In genomic region chr3:13656584-13657301, GRCh38 we compare ENCODE assay signal across 3 cellular contexts.
TF ChIP-seq lines count a peak whose summit lies in the region.

No MANE protein-coding gene starts in this region.

TF ChIP-seq in SK-N-SH treated with all-trans-retinoic acid at 6 μM for 48 hours, 23 proteins besides CTCF, POLR2A, EP300 and RAD21:
- no peak for TF ChIP-seq ARNTL (CRISPR knock-in tag; IDR thresholded peaks at IDR 0.05; ENCODE audit: borderline replicate concordance, low read depth)
- TF ChIP-seq ZNF70 (CRISPR knock-in tag; IDR thresholded peaks at IDR 0.05), result peak; percentile 98
TF ChIP-seq in SK-N-SH treated with all-trans-retinoic acid at 6 μM for 48 hours: peak in this region for 1.

TF ChIP-seq in SK-N-SH, 30 proteins besides CTCF, POLR2A, EP300 and RAD21:
- TF ChIP-seq PBX3 (IDR thresholded peaks at IDR 0.05) (no peak), REST (IDR thresholded peaks at IDR 0.05; ENCODE audit: low read depth, low read length) (no peak), FOXM1 (IDR thresholded peaks at IDR 0.05; ENCODE audit: low read depth) (no peak), USF2 (IDR thresholded peaks at IDR 0.05; ENCODE audit: borderline replicate concordance, low read depth, low read length) (no peak), RFX5 (IDR thresholded peaks at IDR 0.05; ENCODE audit: low read length) (no peak), USF1 (IDR thresholded peaks at IDR 0.05; ENCODE audit: borderline replicate concordance, low read depth) (no peak), GABPA (IDR thresholded peaks at IDR 0.05; ENCODE audit: low read depth) (no peak), MXI1 (IDR thresholded peaks at IDR 0.05; ENCODE audit: low read depth, low read length) (no peak), FOSL2 (IDR thresholded peaks at IDR 0.05; ENCODE audit: borderline replicate concordance, low read depth) (no peak), EZH2phosphoT487 (IDR thresholded peaks at IDR 0.05; ENCODE audit: borderline replicate concordance, low read depth) (no peak), ZBTB33 (IDR thresholded peaks at IDR 0.05; ENCODE audit: borderline replicate concordance, low read depth) (no peak), TCF12 (IDR thresholded peaks at IDR 0.05) (no peak), TAF1 (IDR thresholded peaks at IDR 0.05; ENCODE audit: borderline replicate concordance, low read depth, low read length) (no peak), FOXJ3 (CRISPR knock-in tag; IDR thresholded peaks at IDR 0.05) (no peak), ELF1 (IDR thresholded peaks at IDR 0.05) (no peak), MEF2A (IDR thresholded peaks at IDR 0.05; ENCODE audit: borderline replicate concordance, low read depth) (no peak)
TF ChIP-seq in SK-N-SH: peak in this region for 0.

TF ChIP-seq in K562, 482 proteins besides CTCF, POLR2A, EP300 and RAD21:
- TF ChIP-seq TFE3 (CRISPR knock-in tag; IDR thresholded peaks at IDR 0.05) (no peak), RBM25 (IDR thresholded peaks at IDR 0.05; ENCODE audit: low read depth, low read length, severe bottlenecking) (peak; percentile 70)
